ENCODE assay signal across 26 cellular contexts in the genomic region with DNA sequence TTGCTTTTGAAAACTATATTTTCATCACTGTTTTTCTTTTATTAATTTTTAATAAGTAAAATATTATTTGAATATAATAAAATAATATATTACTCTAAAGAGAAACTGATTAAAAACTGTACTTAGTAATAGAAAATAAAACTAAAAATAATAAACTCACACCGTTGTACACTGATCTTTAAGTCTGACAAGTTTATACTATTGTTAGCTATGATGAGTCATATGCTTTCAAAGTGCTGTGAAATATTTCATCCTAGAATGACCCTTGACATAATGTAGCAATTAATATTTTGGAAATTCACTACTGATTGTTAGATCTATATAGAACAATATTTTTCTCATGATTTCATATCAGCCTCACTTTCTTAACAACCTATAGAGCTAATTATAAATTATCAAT.
DNase-seq lines count a peak whose midpoint lies in the region; ATAC-seq and FAIRE-seq lines count a peak whose summit lies in the region.
"Had no signal": no experiment of that assay in that cellular context is flagged by ENCODE, and none has a peak within 500 bp of the region (broad histone marks: within the 10 kb centered on the region; RNA-seq: fewer than 3 reads in every experiment).

No MANE protein-coding gene starts in this region.

- no peaks in the 10 kb centered on the region for H3K36me3 Mint-ChIP-seq in activated naive CD8-positive, alpha-beta T cell treated with anti-CD3 and anti-CD28 coated beads, Interleukin-2, amount 50 U/mL, for 24 hours (ENCODE audit: low read depth)
- H3K36me3 Mint-ChIP-seq in activated CD8-positive, alpha-beta memory T cell treated with anti-CD3 and anti-CD28 coated beads, Interleukin-2, amount 10 ng/mL, durations not matched to agents 7 days and 5 days, result no peaks in the 10 kb centered on the region
- H3K36me3 Mint-ChIP-seq: CD8-positive, alpha-beta memory T cell had no signal

- H3K4me3 Mint-ChIP-seq in activated naive CD8-positive, alpha-beta T cell treated with anti-CD3 and anti-CD28 coated beads, Interleukin-2, amount 50 U/mL, for 24 hours, result no peak overlapping the region
- no peak overlapping the region for H3K4me3 Mint-ChIP-seq in activated CD8-positive, alpha-beta memory T cell treated with anti-CD3 and anti-CD28 coated beads, Interleukin-2, amount 10 ng/mL, durations not matched to agents 7 days and 5 days
- H3K4me3 Mint-ChIP-seq: CD8-positive, alpha-beta memory T cell; H9; HFFc6 had no signal

- no peaks in the 10 kb centered on the region for H3K27me3 Mint-ChIP-seq in activated naive CD8-positive, alpha-beta T cell treated with anti-CD3 and anti-CD28 coated beads, Interleukin-2, amount 50 U/mL, for 24 hours
- no peaks in the 10 kb centered on the region for H3K27me3 Mint-ChIP-seq in activated CD8-positive, alpha-beta memory T cell treated with anti-CD3 and anti-CD28 coated beads, Interleukin-2, amount 10 ng/mL, durations not matched to agents 7 days and 5 days
- H3K27me3 Mint-ChIP-seq: CD8-positive, alpha-beta memory T cell had no signal

- ATAC-seq in GM19463 (IDR thresholded peaks at IDR 0.05; ENCODE audit: unreplicated experiment) (peak; percentile 37), HG02981 (IDR thresholded peaks at IDR 0.05; ENCODE audit: unreplicated experiment) (no peak)
- no peak for ATAC-seq in activated naive CD8-positive, alpha-beta T cell treated with anti-CD3 and anti-CD28 coated beads, Interleukin-2, amount 50 U/mL, for 24 hours
- ATAC-seq in activated CD8-positive, alpha-beta memory T cell treated with anti-CD3 and anti-CD28 coated beads, Interleukin-2, amount 10 ng/mL, durations not matched to agents 7 days and 5 days, result no peak
- ATAC-seq: HepG2, Right ventricle myocardium inferior had no signal

- no peaks in the 10 kb centered on the region for H3K4me1 Mint-ChIP-seq in activated naive CD8-positive, alpha-beta T cell treated with anti-CD3 and anti-CD28 coated beads, Interleukin-2, amount 50 U/mL, for 24 hours
- H3K4me1 Mint-ChIP-seq in activated CD8-positive, alpha-beta memory T cell treated with anti-CD3 and anti-CD28 coated beads, Interleukin-2, amount 10 ng/mL, durations not matched to agents 7 days and 5 days, result no peaks in the 10 kb centered on the region
- H3K4me1 Mint-ChIP-seq: CD8-positive, alpha-beta memory T cell had no signal

- CTCF ChIA-PET in activated CD8-positive, alpha-beta memory T cell treated with anti-CD3 and anti-CD28 coated beads, Interleukin-2, amount 10 ng/mL, durations not matched to agents 7 days and 5 days (lab: Charles Lee), result no interaction called here

- FAIRE-seq in A204.1 (lab: Jason Lieb, UNC), result peak; percentile 89
- FAIRE-seq in TTC549 (lab: Jason Lieb, UNC), result peak; percentile 63
- FAIRE-seq in frontal cortex (lab: Jason Lieb, UNC), result peak; percentile 82
- FAIRE-seq: HepG2 had no signal

- H3K9me3 Mint-ChIP-seq in activated naive CD8-positive, alpha-beta T cell treated with anti-CD3 and anti-CD28 coated beads, Interleukin-2, amount 50 U/mL, for 24 hours, result peaks cover 16% of the 10 kb centered on the region
- peaks cover 7% of the 10 kb centered on the region for H3K9me3 Mint-ChIP-seq in activated CD8-positive, alpha-beta memory T cell treated with anti-CD3 and anti-CD28 coated beads, Interleukin-2, amount 10 ng/mL, durations not matched to agents 7 days and 5 days (ENCODE audit: low read depth)

- no peak overlapping the region for H3K27ac Mint-ChIP-seq in activated naive CD8-positive, alpha-beta T cell treated with anti-CD3 and anti-CD28 coated beads, Interleukin-2, amount 50 U/mL, for 24 hours
- no peak overlapping the region for H3K27ac Mint-ChIP-seq in activated CD8-positive, alpha-beta memory T cell treated with anti-CD3 and anti-CD28 coated beads, Interleukin-2, amount 10 ng/mL, durations not matched to agents 7 days and 5 days
- H3K27ac Mint-ChIP-seq: CD8-positive, alpha-beta memory T cell; HFFc6 had no signal

- no peak for DNase-seq in frontal cortex (ENCODE audit: low spot score in 2 of 2)
- no peak for DNase-seq in activated naive CD8-positive, alpha-beta T cell treated with anti-CD3 and anti-CD28 coated beads, Interleukin-2, amount 50 U/mL, for 24 hours
- no peak for DNase-seq in activated CD8-positive, alpha-beta memory T cell treated with anti-CD3 and anti-CD28 coated beads, Interleukin-2, amount 10 ng/mL, durations not matched to agents 7 days and 5 days
- DNase-seq: 8988T; AML-193; C1 segment of cervical spinal cord; Calu3; CD8-positive, alpha-beta memory T cell; DMS153; GDM1; GM23248; H9; HFFc6; KBM-7; NCI-H1105; NCI-H146; NCI-H2029; NCI-H226; NCI-H524; NCI-H774 had no signal
